Comparison of ENCODE assay signal across 17 cellular contexts in the genomic region with DNA sequence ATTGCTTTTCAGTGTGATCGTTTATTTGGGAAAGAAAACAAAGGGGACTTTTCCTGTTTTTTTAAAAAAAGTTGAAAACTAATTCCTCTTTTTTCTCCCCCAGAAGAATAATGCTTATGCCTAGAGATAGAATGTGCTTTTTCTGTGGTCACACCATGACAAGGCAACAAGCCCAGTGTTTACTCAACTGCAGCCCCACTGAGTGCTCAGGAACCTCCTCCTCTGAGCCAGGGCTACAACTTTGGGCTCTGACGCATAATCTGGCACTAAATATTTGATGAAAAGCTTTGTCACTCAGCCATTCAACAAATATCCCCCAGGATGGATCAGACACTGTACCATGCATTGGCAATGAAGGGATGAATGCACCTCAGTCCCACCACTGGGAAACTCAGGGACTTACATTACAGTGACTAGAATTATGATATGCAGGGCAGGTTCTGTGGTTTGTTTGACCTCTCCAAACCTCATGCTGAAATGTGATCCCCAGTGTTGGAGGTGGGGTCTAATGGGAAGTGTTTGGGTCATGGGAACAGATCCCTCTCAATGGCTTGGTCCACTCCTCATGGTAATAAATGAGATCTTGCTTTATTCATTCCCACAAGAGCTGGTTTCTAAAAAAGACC.
DNase-seq lines count a peak whose midpoint lies in the region; TF ChIP-seq lines count a peak whose summit lies in the region.
"Had no signal": no experiment of that assay in that cellular context is flagged by ENCODE, and none has a peak within 500 bp of the region (broad histone marks: within the 10 kb centered on the region; RNA-seq: fewer than 3 reads in every experiment).

No MANE protein-coding gene starts in this region.

- no peaks in the 10 kb centered on the region for H3K9me2 ChIP-seq in GM23248 (ENCODE audit: insufficient read depth)
- H3K9me2 ChIP-seq: SK-N-SH had no signal

- BruUV-seq in mammary epithelial cell (replicated peaks; lab: Mats Ljungman, UMichigan) = no TSS peak

- peaks cover 32% of the 10 kb centered on the region for H3F3A ChIP-seq in GM23248 (ENCODE audit: insufficient read depth)

- 78% methylated on average over 2 of the region's 2 CpGs for WGBS in mammary epithelial cell (ENCODE audit: low coverage, missing lambda C conversion rate)
- WGBS in GM23248 (ENCODE audit: low coverage in 1 of 2, low lambda C conversion rate in 2 of 2, missing lambda C conversion rate in 2 of 2), 2 experiments = 92 to 95% methylated on average over 2 of the region's 2 CpGs

- DNase-seq in H4 (ENCODE audit: low spot score) = peak; percentile 63
- peak; percentile 79 for DNase-seq in M059J (ENCODE audit: low read depth)
- DNase-seq in astrocyte of the spinal cord (ENCODE audit: low read depth, low spot score) = peak; percentile 42
- DNase-seq in nephron progenitor cell = no peak
- DNase-seq in mammary epithelial cell = no peak
- DNase-seq in dedifferentiated amniotic fluid mesenchymal stem cell (ENCODE audit: extremely low spot score) = no peak
- no peak for DNase-seq in caudate nucleus (lab: John Stamatoyannopoulos, UW)
- DNase-seq in GM23248 = no peak
- DNase-seq: BE2C; CD4-positive, alpha-beta memory T cell; NCI-H187; NCI-H2171 treated with DMSO at 0.1 percent for 48 hours; NCI-H446 treated with DMSO at 0.1 percent for 48 hours; NCI-H774; PC-9; SK-N-SH; T-helper 1 cell had no signal

- intact Hi-C loops in mammary epithelial cell (cut with micrococcal nuclease) = loop anchor here (5.0 kb wide), 1 partner anchor 265 kb away; a partner anchor contains a TSS

- H3K9me3 Mint-ChIP-seq in nephron progenitor cell = peaks cover 4% of the 10 kb centered on the region

- H3K4me1 ChIP-seq in mammary epithelial cell (ENCODE audit: insufficient read depth, low read length) (peaks cover 15% of the 10 kb centered on the region), GM23248 (ENCODE audit: insufficient read depth) (peaks cover 49% of the 10 kb centered on the region)

- no peak overlapping the region for H3K4me2 ChIP-seq in mammary epithelial cell (ENCODE audit: insufficient read depth, low read depth, low read length)
- H3K4me2 ChIP-seq in GM23248 (ENCODE audit: unreplicated experiment) = no peak overlapping the region
- H3K4me2 ChIP-seq: PC-9, SK-N-SH had no signal

- in situ Hi-C loops in astrocyte of the spinal cord (cut with HindIII; ENCODE audit: low sequenced_read_pairs) (no loop called here), mammary epithelial cell (cut with MboI; ENCODE audit: low sequenced_read_pairs in 2 of 2) (no loop called here), GM23248 (cut with MboI) (no loop called here)

- H3K9ac ChIP-seq in mammary epithelial cell (ENCODE audit: insufficient read depth, low read length) (no peak overlapping the region), GM23248 (no peak overlapping the region)
- H3K9ac ChIP-seq: SK-N-SH had no signal

- H3K4me3 ChIP-seq in astrocyte of the spinal cord (ENCODE audit: low read depth, low read length) = no peak overlapping the region
- H3K4me3 ChIP-seq in mammary epithelial cell (replicated peaks in 1 of 3; ENCODE audit: insufficient read depth in 1 of 3, low read depth in 2 of 3, low read length in 3 of 3) = no peak overlapping the region
- no peak overlapping the region for H3K4me3 ChIP-seq in GM23248
- H3K4me3 ChIP-seq: PC-9 had no signal

- H3K4me3 Mint-ChIP-seq in nephron progenitor cell = no peak overlapping the region
- H3K4me3 Mint-ChIP-seq: CD4-positive, alpha-beta memory T cell had no signal

- H3K4me1 Mint-ChIP-seq in nephron progenitor cell = peaks cover 52% of the 10 kb centered on the region

- peaks cover 42% of the 10 kb centered on the region for H3K36me3 Mint-ChIP-seq in nephron progenitor cell (ENCODE audit: low read depth)
- H3K36me3 Mint-ChIP-seq: CD4-positive, alpha-beta memory T cell had no signal

- CTCF ChIA-PET in mammary epithelial cell (lab: Charles Lee; ENCODE audit: low non-redundant PET) = no interaction called here

- H3K9me3 ChIP-seq in mammary epithelial cell (replicated peaks; ENCODE audit: insufficient read depth, low read length) (no peaks in the 10 kb centered on the region), GM23248 (ENCODE audit: low read depth) (no peaks in the 10 kb centered on the region)
- H3K9me3 ChIP-seq: BE2C, SK-N-SH had no signal

- dilution Hi-C loops in mammary epithelial cell (cut with HindIII; ENCODE audit: low sequenced_read_pairs) = no loop called here

- no peak overlapping the region for H2AFZ ChIP-seq in mammary epithelial cell (ENCODE audit: low read depth, low read length)
- no peak overlapping the region for H2AFZ ChIP-seq in GM23248
- H2AFZ ChIP-seq: PC-9 had no signal

- no peaks in the 10 kb centered on the region for H3K36me3 ChIP-seq in mammary epithelial cell (ENCODE audit: insufficient read depth, low read length)
- H3K36me3 ChIP-seq in GM23248 (ENCODE audit: low read depth) = no peaks in the 10 kb centered on the region
- H3K36me3 ChIP-seq: BE2C had no signal

- peak overlapping the region; percentile 58 for H3K27ac Mint-ChIP-seq in nephron progenitor cell
- H3K27ac Mint-ChIP-seq: CD4-positive, alpha-beta memory T cell had no signal

- no peaks in the 10 kb centered on the region for H3K27me3 Mint-ChIP-seq in nephron progenitor cell (ENCODE audit: low read depth, poor library complexity)

- H4K20me1 ChIP-seq in mammary epithelial cell (ENCODE audit: insufficient read depth, low read length) = no peaks in the 10 kb centered on the region
- H4K20me1 ChIP-seq in GM23248 (ENCODE audit: insufficient read depth) = no peaks in the 10 kb centered on the region

- no peak overlapping the region for H3K27ac ChIP-seq in mammary epithelial cell (ENCODE audit: insufficient read depth, low read depth, low read length)
- H3K27ac ChIP-seq in caudate nucleus (ENCODE audit: low read depth, low read length) = no peak overlapping the region
- H3K27ac ChIP-seq in GM23248 = no peak overlapping the region
- H3K27ac ChIP-seq: PC-9 had no signal

- TF ChIP-seq CTCF in astrocyte of the spinal cord (IDR thresholded peaks at IDR 0.05; ENCODE audit: low read depth, low read length) (no peak), nephron progenitor cell (IDR thresholded peaks at IDR 0.05) (no peak), mammary epithelial cell (conservative IDR thresholded peaks at IDR 0.05 in 1 of 2, IDR thresholded peaks at IDR 0.05 in 1 of 2; ENCODE audit: extremely low read depth in 1 of 2, insufficient read depth in 1 of 2, low read depth in 1 of 2, low read length in 2 of 2) (no peak)

- H3K27me3 ChIP-seq in mammary epithelial cell (ENCODE audit: insufficient read depth, low read length) (no peaks in the 10 kb centered on the region), GM23248 (replicated peaks; ENCODE audit: insufficient read depth) (no peaks in the 10 kb centered on the region)
- H3K27me3 ChIP-seq: BE2C had no signal

- H3K79me2 ChIP-seq in mammary epithelial cell (ENCODE audit: insufficient read depth, low read length) (no peaks in the 10 kb centered on the region), GM23248 (ENCODE audit: insufficient read depth) (no peaks in the 10 kb centered on the region)

Comparison
In these comparisons a context has a peak if more than half of its experiments do, and no peak if none do; other contexts are left out.
1. DNase-seq: peak in H4 (single experiment), M059J (single experiment) and astrocyte of the spinal cord (single experiment); none in nephron progenitor cell (single experiment), mammary epithelial cell (single experiment), dedifferentiated amniotic fluid mesenchymal stem cell (single experiment), caudate nucleus (0 of 61) and GM23248 (single experiment).